Comparison of ENCODE assay signal across 22 cellular contexts in the genomic region with DNA sequence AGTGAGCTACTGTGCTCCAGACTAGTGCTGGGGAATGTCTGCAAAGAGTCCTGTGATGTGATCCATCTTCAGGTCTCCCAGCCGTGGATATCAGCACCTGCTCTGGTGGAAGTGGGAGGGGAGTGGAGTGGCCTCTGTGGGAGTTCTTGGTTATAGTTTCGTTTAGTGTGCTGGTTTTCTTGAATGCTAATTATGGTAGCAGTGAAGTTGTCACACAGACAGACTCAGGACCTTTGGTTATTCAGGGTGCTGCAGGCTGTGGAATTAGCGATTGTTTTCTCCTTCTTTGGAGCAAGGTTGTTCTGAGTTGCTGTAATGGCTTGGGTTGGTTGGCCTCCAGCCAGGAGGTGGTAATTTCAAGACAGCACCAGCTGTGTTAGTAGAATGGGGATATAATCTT.
"Had no signal": no experiment of that assay in that cellular context is flagged by ENCODE, and none has a peak within 500 bp of the region (broad histone marks: within the 10 kb centered on the region; RNA-seq: fewer than 3 reads in every experiment).

No MANE protein-coding gene starts in this region.

- H3K27me3 ChIP-seq: breast epithelium, colonic mucosa, sigmoid colon, testis, vagina had no signal

- H3K36me3 ChIP-seq: breast epithelium, colonic mucosa, left ventricle myocardium inferior, sigmoid colon, vagina had no signal

- H3K9me3 ChIP-seq: colonic mucosa, sigmoid colon, testis, vagina had no signal

- ATAC-seq: effector memory CD8-positive, alpha-beta T cell; esophagus mucosa; natural killer cell; stimulated activated naive B cell treated with anti-CD40 and anti-IgM and Interleukin-4, amounts not matched to agents 10 μg/mL and 1 μg/mL and 100 μg/mL, for 72 hours; WTC11 had no signal

- DNase-seq: activated naive CD4-positive, alpha-beta T cell; activated naive CD8-positive, alpha-beta T cell treated with anti-CD3 and anti-CD28 coated beads, Interleukin-2, amount 10 ng/mL, durations not matched to agents 7 days and 5 days; activated T-cell treated with anti-CD3 and anti-CD28 coated beads, Interleukin-2, amount 50 U/mL, for 1 hour; amniotic stem cell; colonic mucosa; dorsolateral prefrontal cortex; effector memory CD8-positive, alpha-beta T cell; foreskin melanocyte; left ventricle myocardium inferior; midbrain; natural killer cell; sigmoid colon; stimulated activated CD4-positive, alpha-beta T cell treated with anti-CD3 and anti-CD28 coated beads, Interleukin-15, amount 100 ng/mL, for 24 hours; stimulated activated CD4-positive, alpha-beta T cell treated with anti-CD3 and anti-CD28 coated beads, Interleukin-2, amount 100 ng/mL, for 48 hours; stimulated activated CD8-positive, alpha-beta memory T cell treated with anti-CD3 and anti-CD28 coated beads, Interleukin-4, amount 100 ng/mL, for 48 hours; stimulated activated naive B cell treated with anti-CD40 and anti-IgM and Interleukin-4, amounts not matched to agents 10 μg/mL and 1 μg/mL and 100 μg/mL, for 72 hours; testis had no signal

- H3K4me2 ChIP-seq: smooth muscle cell had no signal

- H3K4me1 ChIP-seq: breast epithelium, colonic mucosa, left ventricle myocardium inferior, sigmoid colon, testis, vagina had no signal

- H3K4me3 ChIP-seq: breast epithelium, colonic mucosa, dorsolateral prefrontal cortex, left ventricle myocardium inferior, sigmoid colon, smooth muscle cell, testis, vagina had no signal

- H3K27ac ChIP-seq: breast epithelium, colonic mucosa, dorsolateral prefrontal cortex, left ventricle myocardium inferior, sigmoid colon, testis, vagina had no signal
